Comparison of ENCODE assay signal across 11 cellular contexts in the genomic region with DNA sequence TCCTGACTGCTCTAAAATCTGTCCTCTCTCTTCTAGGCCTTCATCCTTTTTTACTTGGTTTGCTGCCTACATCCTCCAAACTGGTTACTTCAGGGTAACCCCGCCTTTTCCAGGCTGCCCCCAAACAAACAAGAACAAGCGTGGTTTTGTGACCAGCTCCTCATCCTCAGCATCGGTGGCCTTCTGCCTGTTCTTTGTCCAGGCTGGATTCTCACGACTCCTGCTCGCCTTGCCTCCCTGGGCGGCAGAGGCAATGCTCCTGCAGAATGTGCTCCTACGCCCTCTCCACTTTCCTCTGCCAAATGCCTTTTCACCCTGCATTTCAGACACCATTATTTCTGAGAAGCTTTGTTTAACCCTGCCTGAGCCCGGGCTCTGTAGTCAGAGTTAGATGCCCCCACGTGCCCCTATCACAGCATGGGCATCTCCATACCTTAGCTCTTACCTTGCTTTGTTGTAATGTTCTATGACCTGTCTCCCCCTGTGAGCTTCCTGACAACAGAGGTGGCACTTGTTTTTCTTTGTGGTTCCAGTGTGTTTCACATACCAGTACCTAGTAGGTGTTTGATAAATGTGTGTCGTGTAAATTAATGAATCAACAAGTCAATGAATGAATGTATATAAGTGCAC.
DNase-seq lines count a peak whose midpoint lies in the region; ATAC-seq and TF ChIP-seq lines count a peak whose summit lies in the region.
"Had no signal": no experiment of that assay in that cellular context is flagged by ENCODE, and none has a peak within 500 bp of the region (broad histone marks: within the 10 kb centered on the region; RNA-seq: fewer than 3 reads in every experiment).

No MANE protein-coding gene starts in this region.

- H3K36me3 Mint-ChIP-seq in T-helper 1 cell treated with Interleukin-12 subunit alpha and Interleukin-12 subunit beta and Interleukin-4 antibody, amounts not matched to agents 30 μg/mL and 1 μg/mL, for 36 hours (ENCODE audit: low read depth), result peaks cover 2% of the 10 kb centered on the region
- H3K36me3 Mint-ChIP-seq in activated T-helper 1 cell treated with anti-CD3 and anti-CD28 coated beads, Interleukin-12 subunit alpha, Interleukin-12 subunit beta, Interleukin-2, Interleukin-4 antibody, amounts not matched to agents 30 ng/mL and 10 ng/mL and 1 ng/mL, durations not matched to agents 14 hours and 24 hours and 36 hours (ENCODE audit: low read depth), result peaks cover 3% of the 10 kb centered on the region
- H3K36me3 Mint-ChIP-seq in stimulated activated memory B cell treated with anti-CD40 and anti-IgM and Interleukin-4, amounts not matched to agents 10 μg/mL and 1 μg/mL and 100 μg/mL, for 72 hours, result peaks cover 8% of the 10 kb centered on the region

- DNase-seq in T-helper 1 cell, result no peak
- DNase-seq in activated T-helper 1 cell treated with anti-CD3 and anti-CD28 coated beads, Interleukin-12 subunit alpha, Interleukin-12 subunit beta, Interleukin-2, Interleukin-4 antibody, amounts not matched to agents 30 ng/mL and 10 ng/mL and 1 ng/mL, durations not matched to agents 14 hours and 24 hours and 36 hours (ENCODE audit: low spot score), result no peak
- peak; percentile 65 for DNase-seq in iPS DF 19.7 (ENCODE audit: low read depth, low spot score)
- no peak for DNase-seq in superior temporal gyrus (ENCODE audit: extremely low spot score)
- no peak for DNase-seq in tibial artery
- DNase-seq: NCI-H187 treated with DMSO at 0.1 percent for 48 hours; PC-3; stimulated activated CD4-positive, alpha-beta T cell treated with anti-CD3 and anti-CD28 coated beads, Interleukin-15, amount 100 ng/mL, for 24 hours had no signal

- no peaks in the 10 kb centered on the region for H3K9me3 ChIP-seq in tibial artery

- ATAC-seq in stimulated activated memory B cell treated with anti-CD40 and anti-IgM and Interleukin-4, amounts not matched to agents 10 μg/mL and 1 μg/mL and 100 μg/mL, for 72 hours, result no peak
- ATAC-seq in GM21576 (IDR thresholded peaks at IDR 0.05; ENCODE audit: unreplicated experiment), result no peak
- ATAC-seq: PC-3 had no signal

- peaks cover 0 to 38% (median 24%) of the 10 kb centered on the region in 4 donors for H3K4me1 ChIP-seq in tibial artery

- peak overlapping the region; percentile 54 for H3K27ac Mint-ChIP-seq in T-helper 1 cell treated with Interleukin-12 subunit alpha and Interleukin-12 subunit beta and Interleukin-4 antibody, amounts not matched to agents 30 μg/mL and 1 μg/mL, for 36 hours
- H3K27ac Mint-ChIP-seq in activated T-helper 1 cell treated with anti-CD3 and anti-CD28 coated beads, Interleukin-12 subunit alpha, Interleukin-12 subunit beta, Interleukin-2, Interleukin-4 antibody, amounts not matched to agents 30 ng/mL and 10 ng/mL and 1 ng/mL, durations not matched to agents 14 hours and 24 hours and 36 hours, result peak overlapping the region; percentile 62
- H3K27ac Mint-ChIP-seq in stimulated activated memory B cell treated with anti-CD40 and anti-IgM and Interleukin-4, amounts not matched to agents 10 μg/mL and 1 μg/mL and 100 μg/mL, for 72 hours, result peak overlapping the region; percentile 66

- intact Hi-C loops in activated T-helper 1 cell treated with anti-CD3 and anti-CD28 coated beads, Interleukin-12 subunit alpha, Interleukin-12 subunit beta, Interleukin-2, Interleukin-4 antibody, amounts not matched to agents 30 ng/mL and 10 ng/mL and 1 ng/mL, durations not matched to agents 14 hours and 24 hours and 36 hours (cut with micrococcal nuclease), result no loop called here
- intact Hi-C loops in tibial artery (cut with DNase I; ENCODE audit: low total_unique reads), result no loop called here

- H3K9me3 Mint-ChIP-seq in T-helper 1 cell treated with Interleukin-12 subunit alpha and Interleukin-12 subunit beta and Interleukin-4 antibody, amounts not matched to agents 30 μg/mL and 1 μg/mL, for 36 hours, result no peaks in the 10 kb centered on the region
- H3K9me3 Mint-ChIP-seq in activated T-helper 1 cell treated with anti-CD3 and anti-CD28 coated beads, Interleukin-12 subunit alpha, Interleukin-12 subunit beta, Interleukin-2, Interleukin-4 antibody, amounts not matched to agents 30 ng/mL and 10 ng/mL and 1 ng/mL, durations not matched to agents 14 hours and 24 hours and 36 hours, result peaks cover under 1% of the 10 kb centered on the region
- H3K9me3 Mint-ChIP-seq in stimulated activated memory B cell treated with anti-CD40 and anti-IgM and Interleukin-4, amounts not matched to agents 10 μg/mL and 1 μg/mL and 100 μg/mL, for 72 hours, result no peaks in the 10 kb centered on the region

- H3K36me3 ChIP-seq in tibial artery, result no peaks in the 10 kb centered on the region

- no peaks in the 10 kb centered on the region for H3K27me3 Mint-ChIP-seq in T-helper 1 cell treated with Interleukin-12 subunit alpha and Interleukin-12 subunit beta and Interleukin-4 antibody, amounts not matched to agents 30 μg/mL and 1 μg/mL, for 36 hours (ENCODE audit: low read depth)
- H3K27me3 Mint-ChIP-seq in activated T-helper 1 cell treated with anti-CD3 and anti-CD28 coated beads, Interleukin-12 subunit alpha, Interleukin-12 subunit beta, Interleukin-2, Interleukin-4 antibody, amounts not matched to agents 30 ng/mL and 10 ng/mL and 1 ng/mL, durations not matched to agents 14 hours and 24 hours and 36 hours (ENCODE audit: insufficient read depth), result no peaks in the 10 kb centered on the region
- no peaks in the 10 kb centered on the region for H3K27me3 Mint-ChIP-seq in stimulated activated memory B cell treated with anti-CD40 and anti-IgM and Interleukin-4, amounts not matched to agents 10 μg/mL and 1 μg/mL and 100 μg/mL, for 72 hours

- H3K4me1 Mint-ChIP-seq in T-helper 1 cell treated with Interleukin-12 subunit alpha and Interleukin-12 subunit beta and Interleukin-4 antibody, amounts not matched to agents 30 μg/mL and 1 μg/mL, for 36 hours (ENCODE audit: low read depth), result peaks cover 31% of the 10 kb centered on the region
- H3K4me1 Mint-ChIP-seq in activated T-helper 1 cell treated with anti-CD3 and anti-CD28 coated beads, Interleukin-12 subunit alpha, Interleukin-12 subunit beta, Interleukin-2, Interleukin-4 antibody, amounts not matched to agents 30 ng/mL and 10 ng/mL and 1 ng/mL, durations not matched to agents 14 hours and 24 hours and 36 hours (ENCODE audit: low read depth), result peaks cover 33% of the 10 kb centered on the region
- peaks cover 56% of the 10 kb centered on the region for H3K4me1 Mint-ChIP-seq in stimulated activated memory B cell treated with anti-CD40 and anti-IgM and Interleukin-4, amounts not matched to agents 10 μg/mL and 1 μg/mL and 100 μg/mL, for 72 hours

- peak overlapping the region in 1 of 2 donors; percentile 16 for H3K27ac ChIP-seq in tibial artery

- H3K4me3 Mint-ChIP-seq in T-helper 1 cell treated with Interleukin-12 subunit alpha and Interleukin-12 subunit beta and Interleukin-4 antibody, amounts not matched to agents 30 μg/mL and 1 μg/mL, for 36 hours, result peak overlapping the region; percentile 14
- no peak overlapping the region for H3K4me3 Mint-ChIP-seq in activated T-helper 1 cell treated with anti-CD3 and anti-CD28 coated beads, Interleukin-12 subunit alpha, Interleukin-12 subunit beta, Interleukin-2, Interleukin-4 antibody, amounts not matched to agents 30 ng/mL and 10 ng/mL and 1 ng/mL, durations not matched to agents 14 hours and 24 hours and 36 hours
- H3K4me3 Mint-ChIP-seq in stimulated activated memory B cell treated with anti-CD40 and anti-IgM and Interleukin-4, amounts not matched to agents 10 μg/mL and 1 μg/mL and 100 μg/mL, for 72 hours, result no peak overlapping the region

- H3K27me3 ChIP-seq in tibial artery, result no peaks in the 10 kb centered on the region

- no peak for TF ChIP-seq CTCF in tibial artery (IDR thresholded peaks at IDR 0.05)

- H3K4me3 ChIP-seq in tibial artery, result no peak overlapping the region
